8 cellular contexts compared by ENCODE assay signal in the genomic region with DNA sequence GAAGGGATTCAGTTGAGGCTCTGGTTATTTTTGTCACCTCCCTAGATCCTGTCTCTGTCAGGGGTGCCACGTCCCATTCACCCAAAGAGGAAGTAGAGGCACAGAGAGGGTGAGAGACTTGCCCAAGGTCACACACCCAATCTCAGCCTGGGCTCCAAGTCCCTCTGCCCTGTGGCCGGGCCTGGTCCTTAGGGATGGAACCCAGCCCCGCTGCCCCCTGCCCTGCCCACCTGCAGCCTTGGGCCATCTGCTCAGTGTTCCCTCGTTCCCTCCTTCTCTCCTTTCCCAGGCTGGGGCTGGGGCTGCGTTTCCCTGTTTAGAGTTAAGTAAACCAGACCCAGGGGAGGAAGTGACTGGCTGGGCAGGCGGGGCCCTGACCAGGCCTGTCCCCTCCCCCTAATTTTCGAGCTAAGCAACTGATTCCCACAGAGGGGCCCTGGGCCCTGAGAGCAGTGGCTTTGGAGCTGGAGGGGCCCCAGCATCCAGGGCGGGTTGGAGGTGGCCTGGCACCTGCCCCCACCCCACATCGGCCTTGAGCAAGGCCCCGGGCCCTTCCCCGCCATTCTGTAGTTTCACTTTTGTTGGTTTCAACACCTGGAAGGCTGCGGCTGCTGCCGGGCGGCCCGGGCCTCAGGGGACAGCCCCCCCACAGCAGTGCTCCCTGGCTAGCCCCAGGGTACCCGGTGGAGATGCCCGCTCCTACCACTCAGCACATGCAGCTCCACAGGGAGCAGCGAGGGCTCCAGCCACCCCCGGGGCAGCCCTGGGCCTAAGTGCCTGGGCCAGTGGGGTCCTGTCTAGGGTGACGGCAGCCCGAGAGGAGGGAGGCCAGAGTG. TPM values are rescaled to one million over a fixed set of nuclear protein-coding genes. Genes with fewer than 3 reads are reported as not detected.
DNase-seq lines count a peak whose midpoint lies in the region; ATAC-seq and TF ChIP-seq lines count a peak whose summit lies in the region.

No MANE protein-coding gene starts in this region.

- H3K27me3 ChIP-seq in CD4-positive, alpha-beta T cell (ENCODE audit: control insufficient read depth, insufficient read depth, low read length): no peaks in the 10 kb centered on the region
- H3K27me3 ChIP-seq in Loucy (ENCODE audit: insufficient read depth, low read length, poor library complexity, severe bottlenecking) (no peaks in the 10 kb centered on the region), subcutaneous abdominal adipose tissue (ENCODE audit: control insufficient read depth in 5 of 5, insufficient read depth in 4 of 5, low read length in 5 of 5) (no peaks in the 10 kb centered on the region)

- no peaks in the 10 kb centered on the region for H3K9me3 ChIP-seq in CD4-positive, alpha-beta T cell (ENCODE audit: control insufficient read depth, low read length)
- H3K9me3 ChIP-seq in Loucy (ENCODE audit: insufficient read depth, low read depth, low read length) (no peaks in the 10 kb centered on the region), subcutaneous abdominal adipose tissue (ENCODE audit: control insufficient read depth in 5 of 5, low read length in 5 of 5) (no peaks in the 10 kb centered on the region)

- POLR2A ChIA-PET in CD4-positive, alpha-beta T cell (lab: Charles Lee): interaction anchor here (1.2 to 3.1 kb wide), 2 partner anchors 9 to 10 kb away, joined by 3 to 21 read pairs; a partner anchor contains a TSS
- POLR2A ChIA-PET in WTC11 (lab: Charles Lee): interaction anchor here (0.6 to 1.8 kb wide), 4 partner anchors 16 to 495 kb away, joined by 3 to 5 read pairs (median 4); no protein-coding TSS in a partner anchor

- peaks cover 36% of the 10 kb centered on the region for H3K4me1 ChIP-seq in Loucy (ENCODE audit: insufficient read depth, low read length, poor library complexity, severe bottlenecking)
- peaks cover 0 to 64% (median 58%) of the 10 kb centered on the region in 5 donors for H3K4me1 ChIP-seq in subcutaneous abdominal adipose tissue (ENCODE audit: control insufficient read depth in 5 of 5, insufficient read depth in 5 of 5, low read length in 5 of 5)

- no peaks in the 10 kb centered on the region for H3K79me2 ChIP-seq in Loucy (ENCODE audit: insufficient read depth, low read length)

- peak overlapping the region; percentile 72 for H2AFZ ChIP-seq in Loucy (ENCODE audit: low read length)

- H3K36me3 ChIP-seq in Loucy (ENCODE audit: insufficient read depth, low read length): no peaks in the 10 kb centered on the region
- peaks cover 0 to 45% (median 27%) of the 10 kb centered on the region in 5 donors for H3K36me3 ChIP-seq in subcutaneous abdominal adipose tissue (ENCODE audit: control insufficient read depth in 5 of 5, insufficient read depth in 5 of 5, low read length in 5 of 5)

- no peak for TF ChIP-seq CTCF in CD4-positive, alpha-beta T cell (IDR thresholded peaks at IDR 0.05)
- TF ChIP-seq CTCF in GM20000 (IDR thresholded peaks at IDR 0.05; ENCODE audit: extremely low read depth, missing control alignments) (no peak), Loucy (conservative IDR thresholded peaks at IDR 0.05; ENCODE audit: low read length) (no peak), WTC11 (IDR thresholded peaks at IDR 0.05) (no peak)

- peaks cover 9% of the 10 kb centered on the region for H3K36me3 Mint-ChIP-seq in CD4-positive, alpha-beta T cell (ENCODE audit: low read depth)
- H3K36me3 Mint-ChIP-seq in WTC11: no peaks in the 10 kb centered on the region

- DNase-seq in CD4-positive, alpha-beta T cell: peak in 7 of 10 experiments; percentile 17 to 52 (median 31)
- DNase-seq in GM20000 (ENCODE audit: low spot score) (peak; percentile 92), WTC11 (ENCODE audit: low spot score) (peak; percentile 52), dedifferentiated amniotic fluid mesenchymal stem cell (ENCODE audit: extremely low spot score) (peak; percentile 34), lung microvascular endothelial cell (ENCODE audit: low read depth in 2 of 2) (peak; percentile 83 to 86), DMS79 treated with DMSO at 0.1 percent for 48 hours (lab: John Stamatoyannopoulos, UW) (no peak)

- CTCF ChIA-PET in CD4-positive, alpha-beta T cell (lab: Charles Lee): interaction anchor here (0.6 kb wide), 1 partner anchor 109 kb away, joined by 3 read pairs; no protein-coding TSS in a partner anchor
- CTCF ChIA-PET in WTC11 (lab: Charles Lee): interaction anchor here (0.9 to 3.1 kb wide), 5 partner anchors 9 to 162 kb away, joined by 3 to 11 read pairs (median 3); a partner anchor contains a TSS

- H3K4me3 Mint-ChIP-seq in CD4-positive, alpha-beta T cell: peak overlapping the region; percentile 89
- peak overlapping the region; percentile 42 for H3K4me3 Mint-ChIP-seq in WTC11

- peak overlapping the region; percentile 78 for H3K9ac ChIP-seq in Loucy (ENCODE audit: low read depth, low read length, poor library complexity, severe bottlenecking)
- H3K9ac ChIP-seq in subcutaneous abdominal adipose tissue (ENCODE audit: low read length in 5 of 5): peak overlapping the region; percentile 56 to 80 (median 76)

- no peaks in the 10 kb centered on the region for H3K9me3 Mint-ChIP-seq in CD4-positive, alpha-beta T cell
- no peaks in the 10 kb centered on the region for H3K9me3 Mint-ChIP-seq in WTC11

- intact Hi-C loops in CD4-positive, alpha-beta T cell (cut with DNase I, micrococcal nuclease): no loop called here

- H3K27ac ChIP-seq in CD4-positive, alpha-beta T cell (ENCODE audit: low read depth, low read length): peak overlapping the region; percentile 77
- peak overlapping the region; percentile 83 for H3K27ac ChIP-seq in subcutaneous abdominal adipose tissue (ENCODE audit: low read depth, low read length)

- H3F3A ChIP-seq in Loucy (ENCODE audit: low read depth): peaks cover 3% of the 10 kb centered on the region; the same call in 1 of the 2 replicates

- no peaks in the 10 kb centered on the region for H4K20me1 ChIP-seq in Loucy (ENCODE audit: insufficient read depth, low read length, poor library complexity, severe bottlenecking)

- peak overlapping the region; percentile 92 for H3K27ac Mint-ChIP-seq in CD4-positive, alpha-beta T cell
- peak overlapping the region; percentile 84 for H3K27ac Mint-ChIP-seq in WTC11

- peaks cover 27% of the 10 kb centered on the region for H3K4me1 Mint-ChIP-seq in CD4-positive, alpha-beta T cell (ENCODE audit: low read depth)
- peaks cover 15% of the 10 kb centered on the region for H3K4me1 Mint-ChIP-seq in WTC11

- ATAC-seq in CD4-positive, alpha-beta T cell (ENCODE audit: poor library complexity): peak; percentile 46
- ATAC-seq in WTC11: peak; percentile 34

- peak overlapping the region; percentile 73 for H3K4me3 ChIP-seq in Loucy (ENCODE audit: low read length, poor library complexity, severe bottlenecking)
- H3K4me3 ChIP-seq in subcutaneous abdominal adipose tissue (ENCODE audit: low read depth in 1 of 5, low read length in 5 of 5): peak overlapping the region; percentile 26 to 85 (median 76)

- no peaks in the 10 kb centered on the region for H3K27me3 Mint-ChIP-seq in CD4-positive, alpha-beta T cell
- no peaks in the 10 kb centered on the region for H3K27me3 Mint-ChIP-seq in WTC11 (ENCODE audit: low read depth)

- H3K9me2 ChIP-seq in Loucy (replicated peaks; ENCODE audit: low read depth, low read length): no peaks in the 10 kb centered on the region

- peak overlapping the region; percentile 80 for H3K4me2 ChIP-seq in Loucy (ENCODE audit: low read depth, low read length, poor library complexity, severe bottlenecking)

TF ChIP-seq in WTC11, 78 proteins besides CTCF, POLR2A, EP300 and RAD21:
- TF ChIP-seq ETV6 (CRISPR knock-in tag; IDR thresholded peaks at IDR 0.05) (peak; percentile 68; the same call in 1 of the 2 replicates), EMX1 (CRISPR knock-in tag; IDR thresholded peaks at IDR 0.05) (no peak)

RNA-seq across cellular contexts. Expression of a gene that starts 1.5 kb away (rescaled TPM):
- total RNA-seq in CD4-positive, alpha-beta T cell: 100 to 1,000 TPM; 202 to 207 TPM
- total RNA-seq in WTC11 (2021) (50.7 to 51.7 TPM (median 51.1 TPM) in 3 replicates), lung microvascular endothelial cell (41.8 and 52.0 TPM in 2 replicates)

RNA-seq across cellular contexts. Expression of a gene that starts 9.9 kb away (rescaled TPM):
- total RNA-seq in CD4-positive, alpha-beta T cell: 10 to 100 TPM; 70.5 to 72.5 TPM
- total RNA-seq in WTC11 (2021): 221 to 247 TPM (median 240 TPM) in 3 replicates
- 106 and 107 TPM in 2 replicates for total RNA-seq in lung microvascular endothelial cell

RNA-seq across cellular contexts. Expression of a gene that starts 30.2 kb away (rescaled TPM):
- under 1 TPM; 0.34 to 0.44 TPM for total RNA-seq in CD4-positive, alpha-beta T cell
- total RNA-seq in WTC11 (2021): 0.30 to 0.53 TPM (median 0.46 TPM) in 3 replicates
- total RNA-seq in lung microvascular endothelial cell: 0.20 and 0.44 TPM in 2 replicates

RNA-seq across cellular contexts. Expression of a gene that starts 36.4 kb away (rescaled TPM):
- total RNA-seq in CD4-positive, alpha-beta T cell: 10 to 100 TPM; 21.3 to 22.0 TPM
- total RNA-seq in WTC11 (2021): 27.7 to 29.7 TPM (median 27.9 TPM) in 3 replicates
- 12.2 and 21.0 TPM in 2 replicates for total RNA-seq in lung microvascular endothelial cell
